ENCODE assay signal across 1 cellular context in the genomic region with DNA sequence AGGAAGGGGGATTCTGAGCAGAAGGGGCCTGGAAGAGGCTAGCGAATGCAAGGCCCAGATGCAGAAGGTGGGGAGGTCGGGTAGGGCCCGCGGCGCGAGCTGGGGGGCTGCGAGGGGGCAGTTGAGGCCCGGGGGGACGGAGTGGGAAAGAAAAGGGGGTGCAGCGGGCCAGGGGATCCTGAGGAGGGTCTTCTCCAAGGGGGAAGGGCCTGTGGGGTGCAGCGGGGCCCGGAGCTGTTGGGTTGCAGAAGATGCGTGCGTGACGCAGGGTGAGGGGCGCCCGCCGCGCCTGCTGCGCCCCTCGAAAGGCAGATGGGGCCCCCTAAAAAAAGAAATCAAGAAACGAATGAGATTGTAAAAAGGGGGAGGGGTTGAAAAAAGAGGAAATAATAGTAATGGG.
TF ChIP-seq lines count a peak whose summit lies in the region.

No MANE protein-coding gene starts in this region.

TF ChIP-seq in GM23338, 12 proteins besides CTCF, POLR2A, EP300 and RAD21:
- TF ChIP-seq, protein P1, sequence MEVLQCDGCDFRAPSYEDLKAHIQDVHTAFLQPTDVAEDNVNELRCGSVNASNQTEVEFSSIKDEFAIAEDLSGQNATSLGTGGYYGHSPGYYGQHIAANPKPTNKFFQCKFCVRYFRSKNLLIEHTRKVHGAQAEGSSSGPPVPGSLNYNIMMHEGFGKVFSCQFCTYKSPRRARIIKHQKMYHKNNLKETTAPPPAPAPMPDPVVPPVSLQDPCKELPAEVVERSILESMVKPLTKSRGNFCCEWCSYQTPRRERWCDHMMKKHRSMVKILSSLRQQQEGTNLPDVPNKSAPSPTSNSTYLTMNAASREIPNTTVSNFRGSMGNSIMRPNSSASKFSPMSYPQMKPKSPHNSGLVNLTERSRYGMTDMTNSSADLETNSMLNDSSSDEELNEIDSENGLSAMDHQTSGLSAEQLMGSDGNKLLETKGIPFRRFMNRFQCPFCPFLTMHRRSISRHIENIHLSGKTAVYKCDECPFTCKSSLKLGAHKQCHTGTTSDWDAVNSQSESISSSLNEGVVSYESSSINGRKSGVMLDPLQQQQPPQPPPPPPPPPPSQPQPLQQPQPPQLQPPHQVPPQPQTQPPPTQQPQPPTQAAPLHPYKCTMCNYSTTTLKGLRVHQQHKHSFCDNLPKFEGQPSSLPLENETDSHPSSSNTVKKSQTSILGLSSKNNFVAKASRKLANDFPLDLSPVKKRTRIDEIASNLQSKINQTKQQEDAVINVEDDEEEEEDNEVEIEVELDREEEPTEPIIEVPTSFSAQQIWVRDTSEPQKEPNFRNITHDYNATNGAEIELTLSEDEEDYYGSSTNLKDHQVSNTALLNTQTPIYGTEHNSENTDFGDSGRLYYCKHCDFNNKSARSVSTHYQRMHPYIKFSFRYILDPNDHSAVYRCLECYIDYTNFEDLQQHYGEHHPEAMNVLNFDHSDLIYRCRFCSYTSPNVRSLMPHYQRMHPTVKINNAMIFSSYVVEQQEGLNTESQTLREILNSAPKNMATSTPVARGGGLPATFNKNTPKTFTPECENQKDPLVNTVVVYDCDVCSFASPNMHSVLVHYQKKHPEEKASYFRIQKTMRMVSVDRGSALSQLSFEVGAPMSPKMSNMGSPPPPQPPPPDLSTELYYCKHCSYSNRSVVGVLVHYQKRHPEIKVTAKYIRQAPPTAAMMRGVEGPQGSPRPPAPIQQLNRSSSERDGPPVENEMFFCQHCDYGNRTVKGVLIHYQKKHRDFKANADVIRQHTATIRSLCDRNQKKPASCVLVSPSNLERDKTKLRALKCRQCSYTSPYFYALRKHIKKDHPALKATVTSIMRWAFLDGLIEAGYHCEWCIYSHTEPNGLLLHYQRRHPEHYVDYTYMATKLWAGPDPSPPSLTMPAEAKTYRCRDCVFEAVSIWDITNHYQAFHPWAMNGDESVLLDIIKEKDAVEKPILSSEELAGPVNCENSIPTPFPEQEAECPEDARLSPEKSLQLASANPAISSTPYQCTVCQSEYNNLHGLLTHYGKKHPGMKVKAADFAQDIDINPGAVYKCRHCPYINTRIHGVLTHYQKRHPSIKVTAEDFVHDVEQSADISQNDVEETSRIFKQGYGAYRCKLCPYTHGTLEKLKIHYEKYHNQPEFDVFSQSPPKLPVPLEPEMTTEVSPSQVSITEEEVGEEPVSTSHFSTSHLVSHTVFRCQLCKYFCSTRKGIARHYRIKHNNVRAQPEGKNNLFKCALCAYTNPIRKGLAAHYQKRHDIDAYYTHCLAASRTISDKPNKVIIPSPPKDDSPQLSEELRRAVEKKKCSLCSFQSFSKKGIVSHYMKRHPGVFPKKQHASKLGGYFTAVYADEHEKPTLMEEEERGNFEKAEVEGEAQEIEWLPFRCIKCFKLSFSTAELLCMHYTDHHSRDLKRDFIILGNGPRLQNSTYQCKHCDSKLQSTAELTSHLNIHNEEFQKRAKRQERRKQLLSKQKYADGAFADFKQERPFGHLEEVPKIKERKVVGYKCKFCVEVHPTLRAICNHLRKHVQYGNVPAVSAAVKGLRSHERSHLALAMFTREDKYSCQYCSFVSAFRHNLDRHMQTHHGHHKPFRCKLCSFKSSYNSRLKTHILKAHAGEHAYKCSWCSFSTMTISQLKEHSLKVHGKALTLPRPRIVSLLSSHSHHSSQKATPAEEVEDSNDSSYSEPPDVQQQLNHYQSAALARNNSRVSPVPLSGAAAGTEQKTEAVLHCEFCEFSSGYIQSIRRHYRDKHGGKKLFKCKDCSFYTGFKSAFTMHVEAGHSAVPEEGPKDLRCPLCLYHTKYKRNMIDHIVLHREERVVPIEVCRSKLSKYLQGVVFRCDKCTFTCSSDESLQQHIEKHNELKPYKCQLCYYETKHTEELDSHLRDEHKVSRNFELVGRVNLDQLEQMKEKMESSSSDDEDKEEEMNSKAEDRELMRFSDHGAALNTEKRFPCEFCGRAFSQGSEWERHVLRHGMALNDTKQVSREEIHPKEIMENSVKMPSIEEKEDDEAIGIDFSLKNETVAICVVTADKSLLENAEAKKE (CRISPR knock-in tag; IDR thresholded peaks at IDR 0.05) = no peak
- no peak for TF ChIP-seq CREB1 (CRISPR knock-in tag; IDR thresholded peaks at IDR 0.05; ENCODE audit: low read depth)
- TF ChIP-seq POLR2AphosphoS5 (IDR thresholded peaks at IDR 0.05; ENCODE audit: low read depth) = no peak
